ENCODE assay signal across 8 cellular contexts in the genomic region with DNA sequence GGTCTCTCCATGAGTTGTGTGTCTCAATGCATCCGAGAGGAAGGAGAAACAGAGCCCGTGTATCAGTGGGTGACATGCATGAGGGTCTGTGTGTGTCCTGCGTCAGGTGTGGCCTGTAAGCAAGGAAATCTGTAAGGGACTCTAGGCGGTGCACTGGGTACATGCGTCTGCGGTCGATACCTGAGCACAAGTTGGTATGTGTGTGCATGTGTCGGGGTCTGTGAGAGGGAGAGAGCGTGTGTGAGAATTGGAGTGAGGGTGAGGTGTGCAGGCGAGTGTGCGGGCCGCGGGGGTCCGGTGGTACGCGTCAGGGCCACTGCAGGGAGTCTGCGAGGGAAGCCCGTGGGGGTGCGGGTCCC. TPM values are rescaled to one million over a fixed set of nuclear protein-coding genes. Genes with fewer than 3 reads are reported as not detected.
DNase-seq lines count a peak whose midpoint lies in the region; ATAC-seq and TF ChIP-seq lines count a peak whose summit lies in the region.

No MANE protein-coding gene starts in this region.

- peak overlapping the region; percentile 93 for H3K4me2 ChIP-seq in GM23338
- H3K4me2 ChIP-seq in OCI-LY1 (ENCODE audit: low read length): peak overlapping the region; percentile 80

- peak overlapping the region; percentile 38; the same call in 1 of the 2 replicates for H2AFZ ChIP-seq in GM23338
- no peak overlapping the region for H2AFZ ChIP-seq in OCI-LY1 (ENCODE audit: low read length)

- H3K27ac Mint-ChIP-seq in GM23338 (0 out of 2 replicates have a peak overlapping the region, but pooled peaks have one; percentile 56), endodermal cell (peak overlapping the region; percentile 38)

- H3F3A ChIP-seq in GM23338 (replicated peaks; ENCODE audit: low read depth) (no peaks in the 10 kb centered on the region), OCI-LY1 (ENCODE audit: insufficient read depth, low read length) (peaks cover 3% of the 10 kb centered on the region; the same call in 1 of the 2 replicates)

- H3K4me1 Mint-ChIP-seq in GM23338: peaks cover 31% of the 10 kb centered on the region
- peaks cover 25% of the 10 kb centered on the region for H3K4me1 Mint-ChIP-seq in endodermal cell

- no peaks in the 10 kb centered on the region for H4K20me1 ChIP-seq in GM23338 (replicated peaks; ENCODE audit: insufficient read depth)
- H4K20me1 ChIP-seq in OCI-LY1 (ENCODE audit: insufficient read depth, low read length): no peaks in the 10 kb centered on the region

- H3K9me3 ChIP-seq in OCI-LY1 (ENCODE audit: low read length) (no peaks in the 10 kb centered on the region), endodermal cell (ENCODE audit: control insufficient read depth, low read length) (no peaks in the 10 kb centered on the region)

- ATAC-seq in GM23338: no peak; the same call in 2 of the 3 replicates
- ATAC-seq in omental fat pad (ENCODE audit: low FRiP score): peak; percentile 3
- no peak for ATAC-seq in HG03469 (IDR thresholded peaks at IDR 0.05; ENCODE audit: unreplicated experiment)
- ATAC-seq in HG03139 (IDR thresholded peaks at IDR 0.05; ENCODE audit: unreplicated experiment): no peak

- DNase-seq in GM23338 (ENCODE audit: low spot score) (no peak), endodermal cell (peak; percentile 69), omental fat pad (ENCODE audit: low spot score) (no peak), amygdala (lab: John Stamatoyannopoulos, UW) (no peak)
- no peak for DNase-seq in activated CD4-positive, CD25-positive, alpha-beta regulatory T cell treated with anti-CD3 and anti-CD28 coated beads, Interleukin-2, amount 50 U/mL, for 72 hours

- H3K27me3 Mint-ChIP-seq in GM23338 (ENCODE audit: insufficient read depth, low read depth, poor library complexity) (peaks cover 13% of the 10 kb centered on the region), endodermal cell (ENCODE audit: insufficient read depth) (no peaks in the 10 kb centered on the region)

- H3K9me2 ChIP-seq in GM23338 (ENCODE audit: insufficient read depth): no peaks in the 10 kb centered on the region
- H3K9me2 ChIP-seq in OCI-LY1 (ENCODE audit: low read depth, low read length): no peaks in the 10 kb centered on the region

- no peaks in the 10 kb centered on the region for H3K27me3 ChIP-seq in GM23338 (ENCODE audit: insufficient read depth)
- H3K27me3 ChIP-seq in OCI-LY1 (ENCODE audit: insufficient read depth, low read length): no peaks in the 10 kb centered on the region
- H3K27me3 ChIP-seq in endodermal cell (ENCODE audit: control insufficient read depth, insufficient read depth, low read length, poor library complexity, severe bottlenecking): no peaks in the 10 kb centered on the region

- H3K9ac ChIP-seq in OCI-LY1 (ENCODE audit: low read length) (peak overlapping the region; percentile 71), endodermal cell (ENCODE audit: extremely low read depth, low read length, poor library complexity, severe bottlenecking) (no peak overlapping the region)

- H3K4me1 ChIP-seq in GM23338 (ENCODE audit: insufficient read depth) (peaks cover 12% of the 10 kb centered on the region), OCI-LY1 (ENCODE audit: insufficient read depth, low read length, severe bottlenecking) (peaks cover 42% of the 10 kb centered on the region), endodermal cell (ENCODE audit: control insufficient read depth, insufficient read depth, low read length) (peaks cover 5% of the 10 kb centered on the region)

- H3K9me3 Mint-ChIP-seq in GM23338 (no peaks in the 10 kb centered on the region), endodermal cell (no peaks in the 10 kb centered on the region)

- H3K27ac ChIP-seq in GM23338 (ENCODE audit: low read depth): no peak overlapping the region
- H3K27ac ChIP-seq in OCI-LY1 (ENCODE audit: low read depth, low read length, poor library complexity, severe bottlenecking): peak overlapping the region; percentile 14
- no peak overlapping the region for H3K27ac ChIP-seq in endodermal cell (ENCODE audit: low read depth, low read length)

- H3K79me2 ChIP-seq in GM23338 (replicated peaks; ENCODE audit: insufficient read depth) (no peaks in the 10 kb centered on the region), OCI-LY1 (ENCODE audit: insufficient read depth, low read length) (no peaks in the 10 kb centered on the region)

- H3K4me3 ChIP-seq in GM23338: peak overlapping the region; percentile 86
- H3K4me3 ChIP-seq in OCI-LY1 (ENCODE audit: low read depth, low read length, poor library complexity, severe bottlenecking): peak overlapping the region; percentile 77
- peak overlapping the region; percentile 82 for H3K4me3 ChIP-seq in endodermal cell (ENCODE audit: low read length)

- TF ChIP-seq CTCF in GM23338 (conservative IDR thresholded peaks at IDR 0.05; ENCODE audit: low read depth in 2 of 2) (no peak), OCI-LY1 (IDR thresholded peaks at IDR 0.05; ENCODE audit: low read length) (no peak), endodermal cell (conservative IDR thresholded peaks at IDR 0.05) (no peak), omental fat pad (IDR thresholded peaks at IDR 0.05) (no peak)

- WGBS in endodermal cell (ENCODE audit: insufficient coverage in 1 of 2, insufficient read length in 1 of 2), 2 experiments: 29 to 40% methylated on average over 12 to 19 of the region's 19 CpGs

- H3K36me3 ChIP-seq in GM23338 (ENCODE audit: insufficient read depth) (no peaks in the 10 kb centered on the region), OCI-LY1 (ENCODE audit: insufficient read depth, low read length) (peaks cover 12% of the 10 kb centered on the region; the same call in 1 of the 2 replicates), endodermal cell (ENCODE audit: control insufficient read depth, insufficient read depth, low read length) (no peaks in the 10 kb centered on the region)

- peak overlapping the region; percentile 84 for H3K4me3 Mint-ChIP-seq in GM23338
- peak overlapping the region; percentile 74 for H3K4me3 Mint-ChIP-seq in endodermal cell

- H3K36me3 Mint-ChIP-seq in GM23338 (ENCODE audit: low read depth) (peaks cover 4% of the 10 kb centered on the region; the same call in 2 of the 3 replicates), endodermal cell (ENCODE audit: low read depth) (peaks cover 4% of the 10 kb centered on the region)

TF ChIP-seq in GM23338, 12 proteins besides CTCF, POLR2A, EP300 and RAD21:
- TF ChIP-seq JUNB (IDR thresholded peaks at IDR 0.05; ENCODE audit: unreplicated experiment): no peak
- no peak for TF ChIP-seq ZNF331 (CRISPR knock-in tag; IDR thresholded peaks at IDR 0.05; ENCODE audit: low read depth)
- TF ChIP-seq CREB1 (CRISPR knock-in tag; IDR thresholded peaks at IDR 0.05; ENCODE audit: low read depth): peak; percentile 16; the same call in 1 of the 2 replicates

RNA-seq across cellular contexts. Expression of a gene that starts 0.5 kb away (rescaled TPM):
- 10.1 and 11.6 TPM in 2 replicates for total RNA-seq in GM23338 (2014; rRNA removed; shearing (Covaris generic))
- polyA plus RNA-seq in GM23338 (2016; fragmentation: Nextera tagmentation; extraction: Ambion mirVana): 1.8 and 2.3 TPM in 2 replicates
- total RNA-seq in endodermal cell (10 to 100 TPM; 11.1 to 12.6 TPM), omental fat pad (under 1 TPM; 0.19 to 0.48 (median 0.42) TPM)
- polyA plus RNA-seq in endodermal cell (2013, experiment 1 of 2): 2.0 TPM
- 1.7 TPM for polyA plus RNA-seq in endodermal cell (2013, experiment 2 of 2)

RNA-seq across cellular contexts. Expression of a gene that starts 33.6 kb away (rescaled TPM):
- total RNA-seq in GM23338 (2014; rRNA removed; shearing (Covaris generic)): 38.9 and 45.2 TPM in 2 replicates
- polyA plus RNA-seq in GM23338 (2016; fragmentation: Nextera tagmentation; extraction: Ambion mirVana): 27.2 and 31.6 TPM in 2 replicates
- total RNA-seq in endodermal cell (10 to 100 TPM; 44.5 to 48.7 TPM), omental fat pad (10 to 100 TPM in 3 of 4 donors, 1 to 10 TPM in 1; 7.3 to 20.2 (median 12.2) TPM)
- polyA plus RNA-seq in endodermal cell (2013, experiment 1 of 2): 48.7 TPM
- 44.3 TPM for polyA plus RNA-seq in endodermal cell (2013, experiment 2 of 2)

RNA-seq across cellular contexts. Expression of a gene that starts 34.5 kb away (rescaled TPM):
- total RNA-seq in GM23338 (2014; rRNA removed; shearing (Covaris generic)): 43.8 and 69.7 TPM in 2 replicates
- polyA plus RNA-seq in GM23338 (2016; fragmentation: Nextera tagmentation; extraction: Ambion mirVana): 16.7 and 16.9 TPM in 2 replicates
- total RNA-seq in endodermal cell (10 to 100 TPM; 39.7 to 43.8 TPM), omental fat pad (100 to 1,000 TPM in 2 of 4 donors, 10 to 100 TPM in 2; 66.4 to 226 (median 94.8) TPM)
- 33.1 TPM for polyA plus RNA-seq in endodermal cell (2013, experiment 1 of 2)
- 32.7 TPM for polyA plus RNA-seq in endodermal cell (2013, experiment 2 of 2)

RNA-seq across cellular contexts. Expression of a gene that starts 40.9 kb away (rescaled TPM):
- total RNA-seq in GM23338 (2014; rRNA removed; shearing (Covaris generic)): 32.3 and 42.6 TPM in 2 replicates
- polyA plus RNA-seq in GM23338 (2016; fragmentation: Nextera tagmentation; extraction: Ambion mirVana): 9.9 and 11.2 TPM in 2 replicates
- total RNA-seq in endodermal cell (10 to 100 TPM; 24.7 to 32.4 TPM), omental fat pad (10 to 100 TPM in 3 of 4 donors, 1 to 10 TPM in 1; 8.5 to 33.3 (median 17.7) TPM)
- polyA plus RNA-seq in endodermal cell (2013, experiment 1 of 2): 20.7 TPM
- 18.3 TPM for polyA plus RNA-seq in endodermal cell (2013, experiment 2 of 2)
